Comparison of ENCODE assay signal across 23 cellular contexts in genomic region chr21:16324630-16325029, GRCh38.
"Had no signal": no experiment of that assay in that cellular context is flagged by ENCODE, and none has a peak within 500 bp of the region (broad histone marks: within the 10 kb centered on the region; RNA-seq: fewer than 3 reads in every experiment).

No MANE protein-coding gene starts in this region.

- ATAC-seq: activated CD4-positive, alpha-beta T cell treated with anti-CD3 and anti-CD28 coated beads for 36 hours; activated T-cell treated with anti-CD3 and anti-CD28 coated beads, Interleukin-2, amount 50 U/mL, for 4 hours; gastroesophageal sphincter; heart right ventricle; left lobe of liver; naive thymus-derived CD4-positive, alpha-beta T cell; sciatic nerve; stimulated activated naive B cell treated with anti-CD40 and anti-IgM and Interleukin-4, amounts not matched to agents 10 μg/mL and 1 μg/mL and 100 μg/mL, for 72 hours had no signal

- H3K27me3 ChIP-seq: gastroesophageal sphincter, heart right ventricle, testis had no signal

- H3K4me1 ChIP-seq: testis had no signal

- DNase-seq: activated B cell treated with CpG ODN at 0.5 μM for 24 hours; activated CD4-positive, alpha-beta T cell treated with anti-CD3 and anti-CD28 coated beads for 36 hours; activated CD4-positive, alpha-beta T cell treated with anti-CD3 and anti-CD28 coated beads, Interleukin-2, amount 50 U/mL, for 4 hours; activated CD8-positive, alpha-beta memory T cell treated with anti-CD3 and anti-CD28 coated beads, Interleukin-2, amount 50 U/mL, for 48 hours; activated naive CD4-positive, alpha-beta T cell treated with anti-CD3 and anti-CD28 coated beads for 36 hours; activated naive CD8-positive, alpha-beta T cell treated with anti-CD3 and anti-CD28 coated beads, Interleukin-2, amount 10 ng/mL, durations not matched to agents 7 days and 5 days; activated T-cell treated with anti-CD3 and anti-CD28 coated beads, Interleukin-2, amount 50 U/mL, for 4 hours; cerebellar nuclear complex; effector CD4-positive, alpha-beta T cell; erythroblast; heart right ventricle; naive thymus-derived CD4-positive, alpha-beta T cell; occipital lobe; small intestine; stimulated activated CD4-positive, alpha-beta T cell treated with anti-CD3 and anti-CD28 coated beads, Interleukin-2, amount 100 ng/mL, for 48 hours; stimulated activated CD8-positive, alpha-beta memory T cell treated with anti-CD3 and anti-CD28 coated beads, Interleukin-4, amount 100 ng/mL, for 48 hours; stimulated activated naive B cell treated with anti-CD40 and anti-IgM and Interleukin-4, amounts not matched to agents 10 μg/mL and 1 μg/mL and 100 μg/mL, for 72 hours; T1000; testis had no signal

- H3K4me3 ChIP-seq: gastroesophageal sphincter, heart right ventricle, lung, testis had no signal

- H3K9me3 ChIP-seq: gastroesophageal sphincter, heart right ventricle, testis had no signal

- H3K27ac ChIP-seq: gastroesophageal sphincter, heart right ventricle, testis had no signal

- H3K36me3 ChIP-seq: gastroesophageal sphincter, heart right ventricle had no signal
